10 cellular contexts compared by ENCODE assay signal in the genomic region with DNA sequence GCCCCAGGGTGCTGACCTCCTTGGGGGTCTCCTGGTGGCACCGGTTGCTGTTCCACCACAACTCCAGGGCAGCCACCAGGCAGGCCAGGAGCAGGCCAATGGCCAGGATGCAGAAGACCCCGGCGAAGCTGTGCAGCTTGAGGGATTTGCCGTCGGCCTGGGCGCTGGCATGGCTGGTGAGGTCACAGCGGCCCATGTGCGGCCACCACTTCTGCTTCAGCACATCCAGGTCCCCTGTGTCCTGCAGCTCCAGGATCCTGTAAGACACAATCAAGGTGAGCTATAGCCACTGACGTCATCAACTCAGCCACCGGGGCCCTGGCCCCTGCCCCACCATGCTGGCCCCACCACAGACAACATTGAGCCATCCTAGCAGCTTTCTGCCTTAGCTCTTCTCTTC.
"Had no signal": no experiment of that assay in that cellular context is flagged by ENCODE, and none has a peak within 500 bp of the region (broad histone marks: within the 10 kb centered on the region; RNA-seq: fewer than 3 reads in every experiment).

No MANE protein-coding gene starts in this region.

- ATAC-seq: gastroesophageal sphincter, heart right ventricle had no signal

- H3K27ac ChIP-seq: gastroesophageal sphincter, heart right ventricle, neutrophil, tibial artery had no signal

- H3K9me3 ChIP-seq: gastroesophageal sphincter, heart right ventricle, neutrophil, tibial artery had no signal

- H3K4me1 ChIP-seq: gastroesophageal sphincter, heart right ventricle, tibial artery had no signal

- H3K36me3 ChIP-seq: gastroesophageal sphincter, heart right ventricle, neutrophil, tibial artery had no signal

- H3K27me3 ChIP-seq: gastroesophageal sphincter, heart right ventricle, neutrophil, tibial artery had no signal

- H3K4me3 ChIP-seq: gastroesophageal sphincter, heart right ventricle, tibial artery had no signal

- DNase-seq: activated CD4-positive, alpha-beta T cell treated with anti-CD3 and anti-CD28 coated beads for 4 hours; activated naive CD4-positive, alpha-beta T cell; activated T-cell treated with anti-CD3 and anti-CD28 coated beads for 4 hours; erythroblast; heart right ventricle; stimulated activated CD4-positive, alpha-beta T cell treated with anti-CD3 and anti-CD28 coated beads, Interleukin-2, amount 100 ng/mL, for 48 hours; stimulated activated naive B cell treated with anti-CD40 and anti-IgM and Interleukin-4, amounts not matched to agents 10 μg/mL and 1 μg/mL and 100 μg/mL, for 72 hours had no signal
